12 cellular contexts compared by ENCODE assay signal in genomic region chr2:98649992-98650375, GRCh38. TPM values are rescaled to one million over a fixed set of nuclear protein-coding genes. Genes with fewer than 3 reads are reported as not detected.
DNase-seq lines count a peak whose midpoint lies in the region; ATAC-seq and TF ChIP-seq lines count a peak whose summit lies in the region.
"Had no signal": no experiment of that assay in that cellular context is flagged by ENCODE, and none has a peak within 500 bp of the region (broad histone marks: within the 10 kb centered on the region; RNA-seq: fewer than 3 reads in every experiment).

No MANE protein-coding gene starts in this region.

- no peaks in the 10 kb centered on the region for H3K27me3 Mint-ChIP-seq in activated naive CD4-positive, alpha-beta T cell treated with anti-CD3 and anti-CD28 coated beads, Interleukin-2, amount 50 U/mL, for 24 hours
- H3K27me3 Mint-ChIP-seq in T-helper 17 cell = no peaks in the 10 kb centered on the region
- no peaks in the 10 kb centered on the region for H3K27me3 Mint-ChIP-seq in activated naive CD8-positive, alpha-beta T cell treated with anti-CD3 and anti-CD28 coated beads, Interleukin-2, amount 50 U/mL, for 24 hours
- no peaks in the 10 kb centered on the region for H3K27me3 Mint-ChIP-seq in stimulated activated memory B cell treated with anti-CD40 and anti-IgM and Interleukin-4, amounts not matched to agents 10 μg/mL and 1 μg/mL and 100 μg/mL, for 72 hours
- H3K27me3 Mint-ChIP-seq in GM23338 (ENCODE audit: insufficient read depth, low read depth, poor library complexity) = no peaks in the 10 kb centered on the region
- H3K27me3 Mint-ChIP-seq: type B pancreatic cell had no signal

- intact Hi-C loops in psoas muscle (cut with DNase I) = loop anchor here (2.0 to 5.0 kb wide), 4 partner anchors 82 to 417 kb away; partner anchors contain the start of gene MGAT4A (in 2 of the 2)

- H3K27ac ChIP-seq in GM23338 (ENCODE audit: low read depth) = no peak overlapping the region
- H3K27ac ChIP-seq in psoas muscle = no peak overlapping the region
- H3K27ac ChIP-seq: SK-N-MC had no signal

- no peak overlapping the region for H3K4me3 ChIP-seq in GM23338
- no peak overlapping the region for H3K4me3 ChIP-seq in psoas muscle
- H3K4me3 ChIP-seq: lung, SK-N-MC had no signal

- H3K27me3 ChIP-seq in GM23338 (ENCODE audit: insufficient read depth) (no peaks in the 10 kb centered on the region), psoas muscle (ENCODE audit: insufficient read depth in 3 of 3, low read length in 2 of 3) (no peaks in the 10 kb centered on the region)

- WGBS in psoas muscle, 3 donors = 94 to 98% (median 96%) methylated on average over 1 of the region's 1 CpG

- H3K36me3 Mint-ChIP-seq in activated naive CD4-positive, alpha-beta T cell treated with anti-CD3 and anti-CD28 coated beads, Interleukin-2, amount 50 U/mL, for 24 hours = peaks cover 32% of the 10 kb centered on the region
- H3K36me3 Mint-ChIP-seq in T-helper 17 cell (ENCODE audit: low read depth) (peaks cover 20% of the 10 kb centered on the region), GM23338 (ENCODE audit: low read depth) (no peaks in the 10 kb centered on the region)
- peaks cover 25% of the 10 kb centered on the region for H3K36me3 Mint-ChIP-seq in activated naive CD8-positive, alpha-beta T cell treated with anti-CD3 and anti-CD28 coated beads, Interleukin-2, amount 50 U/mL, for 24 hours (ENCODE audit: low read depth)
- peaks cover 38% of the 10 kb centered on the region for H3K36me3 Mint-ChIP-seq in stimulated activated memory B cell treated with anti-CD40 and anti-IgM and Interleukin-4, amounts not matched to agents 10 μg/mL and 1 μg/mL and 100 μg/mL, for 72 hours
- H3K36me3 Mint-ChIP-seq: type B pancreatic cell had no signal

- no peak overlapping the region for H2AFZ ChIP-seq in GM23338

- 0 out of 2 replicates have a peak, but pooled peaks cover 3% of the 10 kb centered on the region for H3K4me1 ChIP-seq in GM23338 (ENCODE audit: insufficient read depth)
- H3K4me1 ChIP-seq in psoas muscle = no peaks in the 10 kb centered on the region

- no peaks in the 10 kb centered on the region for H3K36me3 ChIP-seq in GM23338 (ENCODE audit: insufficient read depth)
- peaks cover 0 to 13% of the 10 kb centered on the region in 2 donors for H3K36me3 ChIP-seq in psoas muscle (ENCODE audit: insufficient read depth in 1 of 2, low read depth in 1 of 2)
- H3K36me3 ChIP-seq: WERI-Rb-1 had no signal

- peaks cover 65% of the 10 kb centered on the region for H3K4me1 Mint-ChIP-seq in activated naive CD4-positive, alpha-beta T cell treated with anti-CD3 and anti-CD28 coated beads, Interleukin-2, amount 50 U/mL, for 24 hours
- H3K4me1 Mint-ChIP-seq in T-helper 17 cell = peaks cover 57% of the 10 kb centered on the region
- peaks cover 69% of the 10 kb centered on the region for H3K4me1 Mint-ChIP-seq in activated naive CD8-positive, alpha-beta T cell treated with anti-CD3 and anti-CD28 coated beads, Interleukin-2, amount 50 U/mL, for 24 hours
- H3K4me1 Mint-ChIP-seq in stimulated activated memory B cell treated with anti-CD40 and anti-IgM and Interleukin-4, amounts not matched to agents 10 μg/mL and 1 μg/mL and 100 μg/mL, for 72 hours = peaks cover 56% of the 10 kb centered on the region
- peaks cover 3% of the 10 kb centered on the region; the same call in 2 of the 3 replicates for H3K4me1 Mint-ChIP-seq in GM23338

- H3F3A ChIP-seq in GM23338 (replicated peaks; ENCODE audit: low read depth) = no peaks in the 10 kb centered on the region

- no peaks in the 10 kb centered on the region for H3K9me3 ChIP-seq in T-helper 17 cell (ENCODE audit: control insufficient read depth, low read length, poor library complexity, severe bottlenecking)
- H3K9me3 ChIP-seq in psoas muscle = no peaks in the 10 kb centered on the region

- H3K4me2 ChIP-seq in GM23338 = no peak overlapping the region

- peak overlapping the region; percentile 66 for H3K27ac Mint-ChIP-seq in activated naive CD4-positive, alpha-beta T cell treated with anti-CD3 and anti-CD28 coated beads, Interleukin-2, amount 50 U/mL, for 24 hours
- H3K27ac Mint-ChIP-seq in T-helper 17 cell = peak overlapping the region; percentile 94
- H3K27ac Mint-ChIP-seq in activated naive CD8-positive, alpha-beta T cell treated with anti-CD3 and anti-CD28 coated beads, Interleukin-2, amount 50 U/mL, for 24 hours = peak overlapping the region; percentile 11
- H3K27ac Mint-ChIP-seq in stimulated activated memory B cell treated with anti-CD40 and anti-IgM and Interleukin-4, amounts not matched to agents 10 μg/mL and 1 μg/mL and 100 μg/mL, for 72 hours = peak overlapping the region; percentile 63
- H3K27ac Mint-ChIP-seq in GM23338 = no peak overlapping the region

- no peaks in the 10 kb centered on the region for H4K20me1 ChIP-seq in GM23338 (replicated peaks; ENCODE audit: insufficient read depth)

- H3K9me3 Mint-ChIP-seq in activated naive CD4-positive, alpha-beta T cell treated with anti-CD3 and anti-CD28 coated beads, Interleukin-2, amount 50 U/mL, for 24 hours = no peaks in the 10 kb centered on the region
- H3K9me3 Mint-ChIP-seq in activated naive CD8-positive, alpha-beta T cell treated with anti-CD3 and anti-CD28 coated beads, Interleukin-2, amount 50 U/mL, for 24 hours = no peaks in the 10 kb centered on the region
- no peaks in the 10 kb centered on the region for H3K9me3 Mint-ChIP-seq in stimulated activated memory B cell treated with anti-CD40 and anti-IgM and Interleukin-4, amounts not matched to agents 10 μg/mL and 1 μg/mL and 100 μg/mL, for 72 hours
- H3K9me3 Mint-ChIP-seq in GM23338 = no peaks in the 10 kb centered on the region; the same call in 2 of the 3 replicates
- H3K9me3 Mint-ChIP-seq: type B pancreatic cell had no signal

- H3K9me2 ChIP-seq in GM23338 (ENCODE audit: insufficient read depth) = no peaks in the 10 kb centered on the region

- DNase-seq in activated naive CD4-positive, alpha-beta T cell treated with Interleukin-2 at 50 U/mL for 16 hours = no peak
- DNase-seq in T-helper 17 cell (no peak), GM23338 (ENCODE audit: low spot score) (no peak), NCI-H510A treated with DMSO at 0.1 percent for 48 hours (lab: John Stamatoyannopoulos, UW) (no peak), psoas muscle (no peak)
- no peak for DNase-seq in activated naive CD8-positive, alpha-beta T cell treated with anti-CD3 and anti-CD28 coated beads, Interleukin-2, amount 50 U/mL, for 24 hours

- no peak overlapping the region for H3K4me3 Mint-ChIP-seq in activated naive CD4-positive, alpha-beta T cell treated with anti-CD3 and anti-CD28 coated beads, Interleukin-2, amount 50 U/mL, for 24 hours
- H3K4me3 Mint-ChIP-seq in T-helper 17 cell = peak overlapping the region; percentile 0
- no peak overlapping the region for H3K4me3 Mint-ChIP-seq in activated naive CD8-positive, alpha-beta T cell treated with anti-CD3 and anti-CD28 coated beads, Interleukin-2, amount 50 U/mL, for 24 hours
- no peak overlapping the region for H3K4me3 Mint-ChIP-seq in stimulated activated memory B cell treated with anti-CD40 and anti-IgM and Interleukin-4, amounts not matched to agents 10 μg/mL and 1 μg/mL and 100 μg/mL, for 72 hours
- no peak overlapping the region for H3K4me3 Mint-ChIP-seq in GM23338
- H3K4me3 Mint-ChIP-seq: type B pancreatic cell had no signal

- no peak for ATAC-seq in T-helper 17 cell
- no peak for ATAC-seq in activated naive CD8-positive, alpha-beta T cell treated with anti-CD3 and anti-CD28 coated beads, Interleukin-2, amount 50 U/mL, for 24 hours
- no peak for ATAC-seq in stimulated activated memory B cell treated with anti-CD40 and anti-IgM and Interleukin-4, amounts not matched to agents 10 μg/mL and 1 μg/mL and 100 μg/mL, for 72 hours
- ATAC-seq in GM23338 = no peak
- no peak for ATAC-seq in psoas muscle

- TF ChIP-seq CTCF in GM23338 (conservative IDR thresholded peaks at IDR 0.05; ENCODE audit: low read depth in 2 of 2) (no peak), psoas muscle (IDR thresholded peaks at IDR 0.05) (no peak)

- H3K79me2 ChIP-seq in GM23338 (replicated peaks; ENCODE audit: insufficient read depth) = no peaks in the 10 kb centered on the region

TF ChIP-seq in GM23338, 12 proteins besides CTCF, POLR2A, EP300 and RAD21:
- TF ChIP-seq EZH2 (IDR thresholded peaks at IDR 0.05; ENCODE audit: low read depth, unreplicated experiment) (no peak), JUNB (IDR thresholded peaks at IDR 0.05; ENCODE audit: unreplicated experiment) (no peak), REST (IDR thresholded peaks at IDR 0.05; ENCODE audit: unreplicated experiment) (no peak)
TF ChIP-seq in GM23338: peak in this region for 0.

RNA-seq across cellular contexts. Expression of gene UNC50, which starts 41.6 kb away (rescaled TPM):
- 10 to 100 TPM; 12.0 to 14.8 TPM for total RNA-seq in T-helper 17 cell
- total RNA-seq in GM23338 (2014; rRNA removed; shearing (Covaris generic)) = 38.7 and 44.4 TPM in 2 replicates
- 49.4 and 49.8 TPM in 2 replicates for polyA plus RNA-seq in GM23338 (2016; fragmentation: Nextera tagmentation; extraction: Ambion mirVana)
- total RNA-seq in psoas muscle = 10 to 100 TPM; 19.9 to 35.1 (median 22.4) TPM
- polyA plus RNA-seq in psoas muscle = 10 to 100 TPM; 26.6 to 48.5 (median 37.3) TPM

RNA-seq across cellular contexts. Expression of gene COA5, which starts 41.7 kb away (rescaled TPM):
- total RNA-seq in T-helper 17 cell (10 to 100 TPM; 20.0 to 20.7 TPM), psoas muscle (10 to 100 TPM; 22.5 to 37.5 (median 29.2) TPM)
- 33.3 and 34.8 TPM in 2 replicates for total RNA-seq in GM23338 (2014; rRNA removed; shearing (Covaris generic))
- polyA plus RNA-seq in GM23338 (2016; fragmentation: Nextera tagmentation; extraction: Ambion mirVana) (113 and 115 TPM in 2 replicates), psoas muscle (10 to 100 TPM; 26.3 to 58.5 (median 35.2) TPM)
